Comparison of ENCODE assay signal across 12 cellular contexts in genomic region chr2:71605173-71605641, GRCh38.
DNase-seq lines count a peak whose midpoint lies in the region; ATAC-seq, FAIRE-seq and TF ChIP-seq lines count a peak whose summit lies in the region.
"Had no signal": no experiment of that assay in that cellular context is flagged by ENCODE, and none has a peak within 500 bp of the region (broad histone marks: within the 10 kb centered on the region; RNA-seq: fewer than 3 reads in every experiment).

No MANE protein-coding gene starts in this region.

- H3K36me3 Mint-ChIP-seq in chondrocyte (ENCODE audit: low read depth): peaks cover 17% of the 10 kb centered on the region
- H3K36me3 Mint-ChIP-seq: brain had no signal

- no peak overlapping the region for H3K4me2 ChIP-seq in HepG2 (ENCODE audit: low read depth, low read length)
- H3K4me2 ChIP-seq: KMS-11 had no signal

- TF ChIP-seq RAD21 in HepG2 (CRISPR knock-in tag; IDR thresholded peaks at IDR 0.05): no peak

- intact Hi-C loops in HepG2 (cut with micrococcal nuclease; ENCODE audit: unreplicated experiment): no loop called here

- POLR2A ChIA-PET in HepG2 (lab: Yijun Ruan, JAX): no interaction called here

- no peaks in the 10 kb centered on the region; a peak in 1 of 5 replicates for H3K27me3 ChIP-seq in HepG2 (ENCODE audit: control insufficient read depth in 1 of 2, insufficient read depth in 2 of 2, low read length in 2 of 2)

- no peak for TF ChIP-seq CTCF in chondrocyte (IDR thresholded peaks at IDR 0.05)
- no peak for TF ChIP-seq CTCF in HepG2 (CRISPR knock-in tag; IDR thresholded peaks at IDR 0.05)

- H3K4me3 ChIP-seq in HepG2 (replicated peaks in 1 of 3; ENCODE audit: insufficient read depth in 1 of 3, low read depth in 2 of 3, low read length in 3 of 3): no peak overlapping the region

- no peak for FAIRE-seq in HepG2 (lab: Jason Lieb, UNC)

- no peaks in the 10 kb centered on the region for H3K36me3 ChIP-seq in HepG2 (replicated peaks in 1 of 2; ENCODE audit: control insufficient read depth in 1 of 2, insufficient read depth in 2 of 2, low read length in 2 of 2)

- H4K20me1 ChIP-seq in HepG2 (ENCODE audit: insufficient read depth, low read length): no peaks in the 10 kb centered on the region

- no peak overlapping the region for H3K27ac Mint-ChIP-seq in chondrocyte (ENCODE audit: unreplicated experiment)

- no peaks in the 10 kb centered on the region for H3K9me3 ChIP-seq in HepG2 (ENCODE audit: low read length)

- H3K9me3 Mint-ChIP-seq in chondrocyte (ENCODE audit: low read depth): no peaks in the 10 kb centered on the region

- H3K27me3 Mint-ChIP-seq in chondrocyte (ENCODE audit: low read depth): no peaks in the 10 kb centered on the region

- no TSS peak for BruUV-seq in HepG2 (replicated peaks; lab: Mats Ljungman, UMichigan)

- H3K27ac ChIP-seq in HepG2 (ENCODE audit: extremely low read length, insufficient read depth, low read length) (no peak overlapping the region), temporal lobe (ENCODE audit: low read depth, low read length) (peak overlapping the region; percentile 52)
- H3K27ac ChIP-seq: 22Rv1, KMS-11 had no signal

- no peak overlapping the region for H3K4me3 Mint-ChIP-seq in chondrocyte (ENCODE audit: unreplicated experiment)
- H3K4me3 Mint-ChIP-seq: brain had no signal

- TF ChIP-seq EP300 in HepG2 (IDR thresholded peaks at IDR 0.05; ENCODE audit: low read depth in 2 of 2, low read length in 2 of 2) (no peak), HepG2 (CRISPR knock-in tag; IDR thresholded peaks at IDR 0.05; ENCODE audit: borderline replicate concordance) (no peak)

- H3K79me2 ChIP-seq in HepG2 (ENCODE audit: insufficient read depth, low read length): no peaks in the 10 kb centered on the region

- no peak overlapping the region for H2AFZ ChIP-seq in HepG2 (ENCODE audit: low read length)

- H3K9ac ChIP-seq in HepG2 (ENCODE audit: insufficient read depth, low read depth, low read length): no peak overlapping the region
- H3K9ac ChIP-seq: KMS-11 had no signal

- in situ Hi-C loops in HepG2 (cut with HindIII; ENCODE audit: extremely low pct_ligation_motif_present, low pct_unique_long_range_greater_than_20kb): no loop called here

- no peaks in the 10 kb centered on the region for H3K4me1 ChIP-seq in HepG2 (ENCODE audit: insufficient read depth, low read length)

- no peak for ATAC-seq in activated CD4-positive, CD25-positive, alpha-beta regulatory T cell treated with anti-CD3 and anti-CD28 coated beads, Interleukin-2, amount 50 U/mL, for 24 hours
- ATAC-seq in HepG2 (no peak), GM21381 (IDR thresholded peaks at IDR 0.05; ENCODE audit: unreplicated experiment) (no peak)

- no peaks in the 10 kb centered on the region for H3K4me1 Mint-ChIP-seq in chondrocyte (ENCODE audit: low read depth)

- WGBS in HepG2 (ENCODE audit: low lambda C conversion rate): 38% methylated on average over 8 of the region's 9 CpGs

- CTCF ChIA-PET in HepG2 (lab: Yijun Ruan, JAX; ENCODE audit: low intra/inter-chr PET ratio, low total read pairs): no interaction called here

- no peak for TF ChIP-seq POLR2A in HepG2 (IDR thresholded peaks at IDR 0.05; ENCODE audit: insufficient read depth in 1 of 2, low read depth in 2 of 2, low read length in 2 of 2)

- DNase-seq in activated CD4-positive, CD25-positive, alpha-beta regulatory T cell treated with anti-CD3 and anti-CD28 coated beads, Interleukin-2, amount 50 U/mL, for 72 hours: peak; percentile 20
- DNase-seq in chondrocyte (ENCODE audit: low spot score): peak; percentile 37
- DNase-seq in HepG2 (ENCODE audit: low spot score): no peak
- DNase-seq in HUDEP-2 (lab: John Stamatoyannopoulos, UW; ENCODE audit: unreplicated experiment in 76 of 76): no peak
- DNase-seq in NCI-H187 treated with DMSO at 0.1 percent for 48 hours (lab: John Stamatoyannopoulos, UW): no peak
- DNase-seq: NCI-H1930 had no signal

TF ChIP-seq in HepG2, 621 proteins besides CTCF, POLR2A, EP300 and RAD21:
- TF ChIP-seq MNT (IDR thresholded peaks at IDR 0.05): peak; percentile 54
- no peak for TF ChIP-seq HOXD1 (CRISPR knock-in tag; IDR thresholded peaks at IDR 0.05)

Comparison
In these comparisons a context has a peak if more than half of its experiments do, and no peak if none do; other contexts are left out.
1. DNase-seq: peak in activated CD4-positive, CD25-positive, alpha-beta regulatory T cell treated with anti-CD3 and anti-CD28 coated beads, Interleukin-2, amount 50 U/mL, for 72 hours (single experiment) and chondrocyte (single experiment); none in HepG2 (single experiment), HUDEP-2 (0 of 76) and NCI-H187 treated with DMSO at 0.1 percent for 48 hours (single experiment).